Comparison of ENCODE assay signal across 1 cellular context in genomic region chr13:40522234-40522633, GRCh38.
A peak's percentile ranks its signal among the peaks of the same experiment; 100 is the strongest.
TF ChIP-seq lines count a peak whose summit lies in the region.

No MANE protein-coding gene starts in this region.

TF ChIP-seq in GM12878, 131 proteins besides CTCF, POLR2A, EP300 and RAD21 (continued from another document):
- TF ChIP-seq PAX8 (IDR thresholded peaks at IDR 0.05) (no peak), GABPA (IDR thresholded peaks at IDR 0.05; ENCODE audit: low read depth) (no peak), SKIL (IDR thresholded peaks at IDR 0.05; ENCODE audit: low read depth, poor library complexity, severe bottlenecking) (no peak), YY1 (IDR thresholded peaks at IDR 0.05; ENCODE audit: low read depth, low read length) (no peak), MTA2 (IDR thresholded peaks at IDR 0.05; ENCODE audit: low read depth) (peak; percentile 33), SP1 (IDR thresholded peaks at IDR 0.05; ENCODE audit: low read depth, low read length) (no peak), CHD1 (IDR thresholded peaks at IDR 0.05; ENCODE audit: low read depth, low read length) (no peak), NFYA (IDR thresholded peaks at IDR 0.05; ENCODE audit: borderline replicate concordance, low read depth, low read length) (no peak), IKZF2 (IDR thresholded peaks at IDR 0.05) (0 out of 4 replicates have a peak, but pooled peaks of 1 of the 2 experiments have one; percentile 5), CEBPZ (IDR thresholded peaks at IDR 0.05; ENCODE audit: low read depth, low read length) (no peak), HCFC1 (IDR thresholded peaks at IDR 0.05; ENCODE audit: low read length) (no peak), E2F8 (IDR thresholded peaks at IDR 0.05; ENCODE audit: low read depth, partially characterized antibody) (no peak), EGR1 (IDR thresholded peaks at IDR 0.05; ENCODE audit: borderline replicate concordance in 1 of 2, low read depth in 2 of 2, low read length in 2 of 2) (no peak), FOXK2 (IDR thresholded peaks at IDR 0.05) (no peak), NR2C1 (IDR thresholded peaks at IDR 0.05) (no peak), DPF2 (IDR thresholded peaks at IDR 0.05) (no peak), BHLHE40 (IDR thresholded peaks at IDR 0.05; ENCODE audit: borderline replicate concordance in 1 of 2, low read depth in 2 of 2, low read length in 1 of 2) (no peak), IRF3 (IDR thresholded peaks at IDR 0.05) (no peak), BACH1 (IDR thresholded peaks at IDR 0.05; ENCODE audit: borderline replicate concordance) (no peak), BMI1 (IDR thresholded peaks at IDR 0.05; ENCODE audit: borderline replicate concordance) (no peak)
